ENCODE assay signal across 29 cellular contexts in genomic region chr11:41861791-41862190, GRCh38.
"Had no signal": no experiment of that assay in that cellular context is flagged by ENCODE, and none has a peak within 500 bp of the region (broad histone marks: within the 10 kb centered on the region; RNA-seq: fewer than 3 reads in every experiment).

No MANE protein-coding gene starts in this region.

- H3K9me3 ChIP-seq: SJSA1, SK-N-SH had no signal

- H3K9ac ChIP-seq: KMS-11, SK-N-SH had no signal

- H3K4me2 ChIP-seq: KMS-11, PC-9, SK-N-SH had no signal

- H3K4me1 ChIP-seq: SJSA1 had no signal

- H3K27me3 ChIP-seq: SJSA1 had no signal

- DNase-seq: Karpas-422, KBM-7, MM.1S, MV-4-11, NCI-H1092, NCI-H1105, NCI-H1417 treated with DMSO at 0.1 percent for 48 hours, NCI-H1436 treated with DMSO at 0.1 percent for 48 hours, NCI-H1694 treated with DMSO at 0.1 percent for 48 hours, NCI-H187 treated with DMSO at 0.1 percent for 48 hours, NCI-H2029, NCI-H2081, NCI-H2171 treated with DMSO at 0.1 percent for 48 hours, NCI-H2227 treated with DMSO at 0.1 percent for 48 hours, NCI-H345, NCI-H446, NCI-H510A treated with DMSO at 0.1 percent for 48 hours, NCI-H524 treated with DMSO at 0.1 percent for 48 hours, NCI-H526 treated with DMSO at 0.1 percent for 48 hours, NCI-H774, PC-9, SHP77 treated with DMSO at 0.1 percent for 48 hours, SK-N-SH, SW 1271 had no signal

- H3K27ac ChIP-seq: KMS-11, PC-9, RWPE1, SJSA1 had no signal

- ATAC-seq: Panc1, Right ventricle myocardium inferior had no signal

- H3K36me3 ChIP-seq: SJSA1 had no signal

- H3K4me3 ChIP-seq: PC-9, SJSA1 had no signal
